In the genomic region with DNA sequence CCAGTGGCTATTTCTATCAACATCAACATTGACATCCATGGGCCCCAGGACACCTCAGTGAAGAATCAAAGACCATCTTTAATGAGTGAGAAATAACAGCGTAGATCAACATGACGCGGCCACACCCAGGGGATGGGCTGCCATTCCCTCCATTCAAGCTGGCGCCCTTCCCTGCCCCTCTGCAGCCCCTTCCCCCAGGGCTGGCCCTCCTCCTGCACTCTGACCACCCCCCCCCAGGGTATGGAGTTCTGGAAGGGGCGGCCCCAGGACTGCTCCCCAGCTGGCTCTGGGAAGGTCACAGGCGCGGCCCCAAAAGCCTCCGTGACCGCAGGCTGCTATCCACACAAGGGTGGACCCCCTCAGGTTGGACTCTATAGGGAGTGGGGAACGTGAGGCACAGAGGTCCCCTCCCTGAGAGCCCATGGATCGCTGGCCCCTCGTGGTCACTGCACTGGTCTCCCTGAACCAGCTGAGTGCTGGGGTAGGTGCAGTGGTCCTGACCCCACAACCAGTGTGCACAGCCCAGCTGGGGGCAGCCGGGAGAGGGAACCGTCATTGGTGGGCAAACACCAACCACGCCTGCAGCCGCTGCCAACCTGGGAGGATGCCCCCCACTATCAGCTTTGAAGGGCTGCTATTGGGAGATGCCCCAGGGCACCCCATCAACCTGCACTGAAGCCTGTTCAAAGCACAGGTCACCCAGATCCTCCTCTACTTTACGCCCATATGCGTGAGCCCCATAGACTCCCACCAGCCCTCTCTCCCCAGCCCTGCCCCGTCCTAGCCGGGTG, we compare ENCODE assay signal across 14 cellular contexts. TPM values are rescaled to one million over a fixed set of nuclear protein-coding genes. Genes with fewer than 3 reads are reported as not detected.
DNase-seq lines count a peak whose midpoint lies in the region; ATAC-seq and TF ChIP-seq lines count a peak whose summit lies in the region.
"Had no signal": no experiment of that assay in that cellular context is flagged by ENCODE, and none has a peak within 500 bp of the region (broad histone marks: within the 10 kb centered on the region; RNA-seq: fewer than 3 reads in every experiment).

No MANE protein-coding gene starts in this region.

- no peaks in the 10 kb centered on the region for H3K9me3 Mint-ChIP-seq in stimulated activated naive CD8-positive, alpha-beta T cell treated with anti-CD3 and anti-CD28 coated beads, Interleukin-15, amount 100 ng/mL, for 72 hours
- H3K9me3 Mint-ChIP-seq: activated T-cell treated with anti-CD3 and anti-CD28 coated beads, Interleukin-2, amount 50 U/mL, for 72 hours; T-cell had no signal

- ATAC-seq in stimulated activated naive CD8-positive, alpha-beta T cell treated with anti-CD3 and anti-CD28 coated beads, Interleukin-15, amount 100 ng/mL, for 72 hours, result peak; percentile 18
- ATAC-seq in stimulated activated naive CD8-positive, alpha-beta T cell treated with anti-CD3 and anti-CD28 coated beads, Interleukin-15, Interleukin-2, amounts not matched to agents 100 U/mL and 50 U/mL, for 24 hours, result no peak
- ATAC-seq in HG03139 (IDR thresholded peaks at IDR 0.05; ENCODE audit: unreplicated experiment), result no peak
- no peak for ATAC-seq in GM21723 (IDR thresholded peaks at IDR 0.05; ENCODE audit: unreplicated experiment)
- ATAC-seq: activated T-cell treated with anti-CD3 and anti-CD28 coated beads, Interleukin-2, amount 50 U/mL, for 72 hours; T-cell had no signal

- H3K4me3 Mint-ChIP-seq in stimulated activated naive CD8-positive, alpha-beta T cell treated with anti-CD3 and anti-CD28 coated beads, Interleukin-15, amount 100 ng/mL, for 72 hours, result no peak overlapping the region
- H3K4me3 Mint-ChIP-seq: activated T-cell treated with anti-CD3 and anti-CD28 coated beads, Interleukin-2, amount 50 U/mL, for 72 hours; T-cell had no signal

- H2AFZ ChIP-seq in fibroblast of lung (ENCODE audit: low read length) (peak overlapping the region; percentile 83), osteoblast (ENCODE audit: low read length) (peak overlapping the region; percentile 89)

- H3K79me2 ChIP-seq in fibroblast of lung (ENCODE audit: control insufficient read depth, insufficient read depth, low read length), result no peaks in the 10 kb centered on the region
- H3K79me2 ChIP-seq in osteoblast (ENCODE audit: insufficient read depth, low read length), result no peaks in the 10 kb centered on the region

- peaks cover 17% of the 10 kb centered on the region for H3K4me1 ChIP-seq in fibroblast of lung (ENCODE audit: control insufficient read depth, extremely low read depth, insufficient read depth, low read length)
- peaks cover 19% of the 10 kb centered on the region for H3K4me1 ChIP-seq in osteoblast (ENCODE audit: insufficient read depth, low read length)

- peak overlapping the region in 1 of 2 donors; percentile 78 for H3K27ac Mint-ChIP-seq in stimulated activated naive CD8-positive, alpha-beta T cell treated with anti-CD3 and anti-CD28 coated beads, Interleukin-15, amount 100 ng/mL, for 72 hours
- H3K27ac Mint-ChIP-seq: activated T-cell treated with anti-CD3 and anti-CD28 coated beads, Interleukin-2, amount 50 U/mL, for 72 hours; T-cell had no signal

- H3K27me3 ChIP-seq in fibroblast of lung (ENCODE audit: control insufficient read depth, insufficient read depth, low read length) (no peaks in the 10 kb centered on the region), osteoblast (ENCODE audit: insufficient read depth, low read length) (no peaks in the 10 kb centered on the region)

- DNase-seq in stimulated activated naive CD8-positive, alpha-beta T cell treated with anti-CD3 and anti-CD28 coated beads, Interleukin-15, amount 100 ng/mL, for 72 hours, result no peak
- no peak for DNase-seq in stimulated activated naive CD8-positive, alpha-beta T cell treated with anti-CD3 and anti-CD28 coated beads, Interleukin-15, Interleukin-2, amounts not matched to agents 100 U/mL and 50 U/mL, for 24 hours
- DNase-seq in fibroblast of lung (ENCODE audit: low read depth in 2 of 2) (no peak), osteoblast (ENCODE audit: insufficient read length, low spot score, missing footprints) (no peak), UCSD-AML1 (lab: John Stamatoyannopoulos, UW; ENCODE audit: unreplicated experiment) (no peak), D341Med (ENCODE audit: low spot score) (no peak)
- DNase-seq: activated T-cell treated with anti-CD3 and anti-CD28 coated beads, Interleukin-2, amount 50 U/mL, for 72 hours; NCI-H1436 treated with DMSO at 0.1 percent for 48 hours; NCI-H345; T-cell; WERI-Rb-1 had no signal

- H3K27ac ChIP-seq in fibroblast of lung (ENCODE audit: insufficient read depth, low read length), result peak overlapping the region; percentile 94
- peak overlapping the region; percentile 77 for H3K27ac ChIP-seq in osteoblast (ENCODE audit: low read depth, low read length)
- H3K27ac ChIP-seq: WERI-Rb-1 had no signal

- H3K4me1 Mint-ChIP-seq in stimulated activated naive CD8-positive, alpha-beta T cell treated with anti-CD3 and anti-CD28 coated beads, Interleukin-15, amount 100 ng/mL, for 72 hours, result no peaks in the 10 kb centered on the region
- H3K4me1 Mint-ChIP-seq: T-cell had no signal

- H4K20me1 ChIP-seq in fibroblast of lung (ENCODE audit: control insufficient read depth, extremely low read depth, insufficient read depth, low read length) (no peaks in the 10 kb centered on the region), osteoblast (ENCODE audit: insufficient read depth, low read length) (peaks cover 6% of the 10 kb centered on the region)

- TF ChIP-seq CTCF in fibroblast of lung (conservative IDR thresholded peaks at IDR 0.05 in 1 of 2, IDR thresholded peaks at IDR 0.05 in 1 of 2; ENCODE audit: low read depth in 1 of 2, low read length in 2 of 2) (no peak), osteoblast (IDR thresholded peaks at IDR 0.05; ENCODE audit: extremely low read depth, low read depth, low read length) (no peak)

- H3K9ac ChIP-seq in fibroblast of lung (ENCODE audit: insufficient read depth, low read length), result no peak overlapping the region

- no peaks in the 10 kb centered on the region for H3K27me3 Mint-ChIP-seq in stimulated activated naive CD8-positive, alpha-beta T cell treated with anti-CD3 and anti-CD28 coated beads, Interleukin-15, amount 100 ng/mL, for 72 hours
- H3K27me3 Mint-ChIP-seq: T-cell had no signal

- H3K9me3 ChIP-seq in fibroblast of lung (ENCODE audit: control insufficient read depth, insufficient read depth, low read depth, low read length) (no peaks in the 10 kb centered on the region), osteoblast (ENCODE audit: low read depth, low read length) (no peaks in the 10 kb centered on the region)

- peak overlapping the region; percentile 87 for H3K4me2 ChIP-seq in fibroblast of lung (ENCODE audit: extremely low read depth, insufficient read depth, low read length)
- H3K4me2 ChIP-seq in osteoblast (ENCODE audit: insufficient read depth, low read length), result peak overlapping the region; percentile 74

- no peak overlapping the region for H3K4me3 ChIP-seq in fibroblast of lung (replicated peaks in 1 of 4; ENCODE audit: control extremely low read depth in 1 of 4, insufficient read depth in 1 of 4, low read depth in 3 of 4, low read length in 4 of 4)
- peak overlapping the region; percentile 53 for H3K4me3 ChIP-seq in osteoblast (ENCODE audit: insufficient read depth, low read length)

- peaks cover 4% of the 10 kb centered on the region for H3K36me3 ChIP-seq in fibroblast of lung (ENCODE audit: control insufficient read depth, insufficient read depth, low read length)
- H3K36me3 ChIP-seq in osteoblast (ENCODE audit: insufficient read depth, low read length), result no peaks in the 10 kb centered on the region

RNA-seq across cellular contexts. Expression of a gene that starts 16.1 kb away (rescaled TPM):
- total RNA-seq in fibroblast of lung, result 8.9 and 13.4 TPM in 2 replicates
- 4.0 and 8.5 TPM in 2 replicates for polyA plus RNA-seq in fibroblast of lung
- 5.6 and 13.9 TPM in 2 replicates for polyA plus RNA-seq in fibroblast of lung (2012)
- polyA minus RNA-seq in fibroblast of lung (ENCODE audit: low replicate concordance), result 12.9 and 21.1 TPM in 2 replicates
- 2.9 and 4.0 TPM in 2 replicates for total RNA-seq in osteoblast

RNA-seq across cellular contexts. Expression of a gene that starts 33.0 kb away (rescaled TPM):
- not detected in 2 replicates for total RNA-seq in fibroblast of lung
- not detected in 2 replicates for polyA plus RNA-seq in fibroblast of lung
- polyA plus RNA-seq in fibroblast of lung (2012), result not detected in 2 replicates
- polyA minus RNA-seq in fibroblast of lung (ENCODE audit: low replicate concordance), result not detected in 2 replicates
- total RNA-seq in osteoblast, result not detected in 2 replicates
- total RNA-seq: activated T-cell treated with anti-CD3 and anti-CD28 coated beads, Interleukin-2, amount 50 U/mL, for 72 hours; M059J; T-cell had no signal

RNA-seq across cellular contexts. Expression of a gene that starts 41.2 kb away (rescaled TPM):
- 62.4 and 95.1 TPM in 2 replicates for total RNA-seq in fibroblast of lung
- 91.1 and 95.8 TPM in 2 replicates for polyA plus RNA-seq in fibroblast of lung
- 58.9 and 63.8 TPM in 2 replicates for polyA plus RNA-seq in fibroblast of lung (2012)
- 34.3 and 40.6 TPM in 2 replicates for polyA minus RNA-seq in fibroblast of lung (ENCODE audit: low replicate concordance)
- 60.8 and 63.6 TPM in 2 replicates for total RNA-seq in osteoblast
